23 cellular contexts compared by ENCODE assay signal in genomic region chr10:129765664-129766550, GRCh38.
DNase-seq lines count a peak whose midpoint lies in the region; ATAC-seq and TF ChIP-seq lines count a peak whose summit lies in the region.
"Had no signal": no experiment of that assay in that cellular context is flagged by ENCODE, and none has a peak within 500 bp of the region (broad histone marks: within the 10 kb centered on the region; RNA-seq: fewer than 3 reads in every experiment).

No MANE protein-coding gene starts in this region.

- H3K36me3 ChIP-seq in lower lobe of right lung (peaks cover 10% of the 10 kb centered on the region), testis (ENCODE audit: low read depth, missing control alignments) (no peaks in the 10 kb centered on the region)

- intact Hi-C loops in lower lobe of right lung (cut with DNase I) (no loop called here), testis (cut with DNase I; ENCODE audit: low total_unique reads) (no loop called here)

- no peak overlapping the region for H3K4me3 Mint-ChIP-seq in activated CD8-positive, alpha-beta memory T cell treated with anti-CD3 and anti-CD28 coated beads, Interleukin-2, amount 10 ng/mL, durations not matched to agents 7 days and 5 days
- no peak overlapping the region for H3K4me3 Mint-ChIP-seq in HFFc6
- H3K4me3 Mint-ChIP-seq: activated CD4-positive, alpha-beta T cell treated with anti-CD3 and anti-CD28 coated beads for 36 hours; CD8-positive, alpha-beta memory T cell; naive B cell; stimulated activated effector memory CD8-positive, alpha-beta T cell treated with anti-CD3 and anti-CD28 coated beads, Interleukin-12 subunit alpha, Interleukin-12 subunit beta, amount 100 ng/mL, for 72 hours had no signal

- H3K4me1 ChIP-seq in lower lobe of right lung (no peaks in the 10 kb centered on the region), testis (no peaks in the 10 kb centered on the region)
- H3K4me1 ChIP-seq: body of pancreas had no signal

- H3K27me3 Mint-ChIP-seq in activated CD8-positive, alpha-beta memory T cell treated with anti-CD3 and anti-CD28 coated beads, Interleukin-2, amount 10 ng/mL, durations not matched to agents 7 days and 5 days, result no peaks in the 10 kb centered on the region
- H3K27me3 Mint-ChIP-seq in HFFc6 (ENCODE audit: insufficient read depth), result no peaks in the 10 kb centered on the region
- H3K27me3 Mint-ChIP-seq: activated CD4-positive, alpha-beta T cell treated with anti-CD3 and anti-CD28 coated beads for 36 hours; CD8-positive, alpha-beta memory T cell; naive B cell had no signal

- H3K27ac ChIP-seq in lower lobe of right lung (no peak overlapping the region), testis (no peak overlapping the region)
- H3K27ac ChIP-seq: body of pancreas, PC-9 had no signal

- CTCF ChIA-PET in activated CD8-positive, alpha-beta memory T cell treated with anti-CD3 and anti-CD28 coated beads, Interleukin-2, amount 10 ng/mL, durations not matched to agents 7 days and 5 days (lab: Charles Lee), result no interaction called here

- no peak overlapping the region for H3K4me3 ChIP-seq in lower lobe of right lung
- H3K4me3 ChIP-seq in testis, result no peak overlapping the region
- H3K4me3 ChIP-seq: body of pancreas, PC-9 had no signal

- H3K27ac Mint-ChIP-seq in activated CD8-positive, alpha-beta memory T cell treated with anti-CD3 and anti-CD28 coated beads, Interleukin-2, amount 10 ng/mL, durations not matched to agents 7 days and 5 days, result no peak overlapping the region
- H3K27ac Mint-ChIP-seq in HFFc6, result no peak overlapping the region
- H3K27ac Mint-ChIP-seq: activated CD4-positive, alpha-beta T cell treated with anti-CD3 and anti-CD28 coated beads for 36 hours; CD8-positive, alpha-beta memory T cell; naive B cell; stimulated activated effector memory CD8-positive, alpha-beta T cell treated with anti-CD3 and anti-CD28 coated beads, Interleukin-12 subunit alpha, Interleukin-12 subunit beta, amount 100 ng/mL, for 72 hours had no signal

- TF ChIP-seq POLR2A in testis (IDR thresholded peaks at IDR 0.05), result no peak

- no peaks in the 10 kb centered on the region for H3K27me3 ChIP-seq in lower lobe of right lung (ENCODE audit: low read depth)
- no peaks in the 10 kb centered on the region for H3K27me3 ChIP-seq in testis
- H3K27me3 ChIP-seq: body of pancreas had no signal

- no peaks in the 10 kb centered on the region for H3K9me3 Mint-ChIP-seq in activated CD8-positive, alpha-beta memory T cell treated with anti-CD3 and anti-CD28 coated beads, Interleukin-2, amount 10 ng/mL, durations not matched to agents 7 days and 5 days (ENCODE audit: low read depth)
- H3K9me3 Mint-ChIP-seq in HFFc6, result peaks cover 51% of the 10 kb centered on the region

- H3K36me3 Mint-ChIP-seq in activated CD8-positive, alpha-beta memory T cell treated with anti-CD3 and anti-CD28 coated beads, Interleukin-2, amount 10 ng/mL, durations not matched to agents 7 days and 5 days, result peaks cover 3% of the 10 kb centered on the region
- H3K36me3 Mint-ChIP-seq in HFFc6 (ENCODE audit: low read depth), result peaks cover 24% of the 10 kb centered on the region

- DNase-seq in activated CD8-positive, alpha-beta memory T cell treated with anti-CD3 and anti-CD28 coated beads for 24 hours, result peak; percentile 38
- DNase-seq in activated CD8-positive, alpha-beta memory T cell treated with anti-CD3 and anti-CD28 coated beads, Interleukin-2, amount 50 U/mL, for 4 hours, result no peak
- DNase-seq in activated CD8-positive, alpha-beta memory T cell treated with anti-CD3 and anti-CD28 coated beads, Interleukin-2, amount 10 ng/mL, durations not matched to agents 7 days and 5 days, result peak; percentile 25
- peak; percentile 28 for DNase-seq in lower lobe of right lung
- peak; percentile 7 for DNase-seq in testis
- DNase-seq in NAMALWA (ENCODE audit: low spot score), result no peak
- no peak for DNase-seq in OCI-M1 (lab: John Stamatoyannopoulos, UW)
- no peak for DNase-seq in HFFc6
- DNase-seq: activated CD4-positive, alpha-beta T cell treated with anti-CD3 and anti-CD28 coated beads for 36 hours; DMS53; GF-D8; HCEC 1CT; kidney glomerular epithelial cell; naive B cell; NCI-H2029; NCI-H2227 treated with DMSO at 0.1 percent for 48 hours; NCI-H82; PC-9; SIG-M5; stimulated activated CD4-positive, alpha-beta T cell treated with anti-CD3 and anti-CD28 coated beads, Interleukin-1b, Interleukin-23, amount 100 ng/mL, for 48 hours had no signal

- ATAC-seq in activated CD8-positive, alpha-beta memory T cell treated with anti-CD3 and anti-CD28 coated beads, Interleukin-2, amount 10 ng/mL, durations not matched to agents 7 days and 5 days, result no peak
- ATAC-seq in lower lobe of right lung, result no peak
- ATAC-seq: activated CD4-positive, alpha-beta T cell treated with anti-CD3 and anti-CD28 coated beads for 36 hours; body of pancreas; stimulated activated effector memory CD8-positive, alpha-beta T cell treated with anti-CD3 and anti-CD28 coated beads, Interleukin-12 subunit alpha, Interleukin-12 subunit beta, amount 100 ng/mL, for 72 hours had no signal

- TF ChIP-seq CTCF in lower lobe of right lung (IDR thresholded peaks at IDR 0.05) (no peak), testis (IDR thresholded peaks at IDR 0.05) (no peak), HFFc6 (IDR thresholded peaks at IDR 0.05) (no peak)

- 91 to 94% methylated on average over 24 to 25 of the region's 25 CpGs for WGBS in testis, 2 donors

- H3K4me1 Mint-ChIP-seq in activated CD8-positive, alpha-beta memory T cell treated with anti-CD3 and anti-CD28 coated beads, Interleukin-2, amount 10 ng/mL, durations not matched to agents 7 days and 5 days, result no peaks in the 10 kb centered on the region
- no peaks in the 10 kb centered on the region for H3K4me1 Mint-ChIP-seq in HFFc6 (ENCODE audit: low read depth)
- H3K4me1 Mint-ChIP-seq: activated CD4-positive, alpha-beta T cell treated with anti-CD3 and anti-CD28 coated beads for 36 hours; CD8-positive, alpha-beta memory T cell; stimulated activated effector memory CD8-positive, alpha-beta T cell treated with anti-CD3 and anti-CD28 coated beads, Interleukin-12 subunit alpha, Interleukin-12 subunit beta, amount 100 ng/mL, for 72 hours had no signal

- H3K9me3 ChIP-seq in lower lobe of right lung, result no peaks in the 10 kb centered on the region
- no peaks in the 10 kb centered on the region for H3K9me3 ChIP-seq in testis
- H3K9me3 ChIP-seq: body of pancreas had no signal

Comparison
In these comparisons a context has a peak if more than half of its experiments do, and no peak if none do; other contexts are left out.
1. DNase-seq: peak in activated CD8-positive, alpha-beta memory T cell treated with anti-CD3 and anti-CD28 coated beads for 24 hours (single experiment), activated CD8-positive, alpha-beta memory T cell treated with anti-CD3 and anti-CD28 coated beads, Interleukin-2, amount 10 ng/mL, durations not matched to agents 7 days and 5 days (single experiment), lower lobe of right lung (single experiment) and testis (single experiment); none in activated CD8-positive, alpha-beta memory T cell treated with anti-CD3 and anti-CD28 coated beads, Interleukin-2, amount 50 U/mL, for 4 hours (single experiment), NAMALWA (single experiment), OCI-M1 (single experiment) and HFFc6 (single experiment).